Comparison of ENCODE assay signal across 8 cellular contexts in the genomic region with DNA sequence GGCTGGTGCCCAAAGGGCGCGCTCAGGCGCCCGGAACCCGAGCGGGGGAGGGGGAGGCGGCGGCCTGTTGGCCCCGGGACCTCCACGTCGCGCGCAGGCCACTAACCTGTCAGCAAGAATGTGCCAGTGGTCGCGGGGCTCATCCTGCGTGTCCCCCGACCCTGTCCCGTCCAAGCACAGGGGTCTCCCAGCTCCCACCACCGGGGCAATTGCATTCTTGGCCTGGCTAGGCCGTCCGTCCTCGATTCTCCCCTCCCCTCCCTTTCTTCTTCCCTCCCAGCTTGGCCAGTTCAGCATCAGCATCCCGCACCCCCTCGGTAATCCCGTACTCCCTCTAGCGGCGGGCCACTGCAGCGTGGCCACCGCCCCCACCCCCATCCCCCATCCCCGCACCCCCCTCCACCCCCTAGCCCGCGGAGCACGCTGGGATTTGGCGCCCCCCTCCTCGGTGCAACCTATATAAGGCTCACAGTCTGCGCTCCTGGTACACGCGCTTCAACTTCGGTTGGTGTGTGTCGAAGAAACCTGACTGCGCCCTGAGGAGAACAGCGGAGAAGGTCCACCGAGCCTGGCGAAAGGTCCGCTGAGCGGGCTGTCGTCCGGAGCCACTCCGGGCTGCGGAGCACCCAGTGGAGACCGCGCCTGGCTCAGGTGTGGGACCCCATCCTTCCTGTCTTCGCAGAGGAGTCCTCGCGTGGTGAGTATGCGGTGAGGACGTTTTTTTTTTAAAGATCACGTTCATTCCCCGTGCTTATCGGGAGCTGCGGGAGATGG. TPM values are rescaled to one million over a fixed set of nuclear protein-coding genes. Genes with fewer than 3 reads are reported as not detected.
DNase-seq lines count a peak whose midpoint lies in the region; ATAC-seq and TF ChIP-seq lines count a peak whose summit lies in the region.

Gene SGCE (minus strand): TSS at position 250 of the 774 bp plus-strand sequence. CDS start 35 bp downstream, at position 215.

- WGBS in mesendoderm (ENCODE audit: extremely low coverage, insufficient coverage, low lambda C conversion rate): no CpG with 5 or more reads among the region's 61 CpGs

- H2BK120ac ChIP-seq in mesendoderm (ENCODE audit: low read depth, low read length): no peak within 1 kb of the TSS

- H3K79me1 ChIP-seq in mesendoderm (ENCODE audit: low read length): peaks cover 3% of the 10 kb centered on the region

- no peak within 1 kb of the TSS for H4K5ac ChIP-seq in mesendoderm (ENCODE audit: low read length)

- H3K4me3 ChIP-seq in H7 (ENCODE audit: insufficient read depth, low read depth, low read length): peak within 1 kb of the TSS; percentile 90
- peak within 1 kb of the TSS; percentile 85 for H3K4me3 ChIP-seq in mesendoderm (ENCODE audit: low read length)

- ATAC-seq in stimulated activated naive B cell treated with anti-CD40 and anti-IgM and Interleukin-4, amounts not matched to agents 10 μg/mL and 1 μg/mL and 100 μg/mL, for 72 hours (replicated peaks): peak; percentile 12 to 32
- ATAC-seq in HG03520 (IDR thresholded peaks at IDR 0.05; ENCODE audit: unreplicated experiment): no peak

- H3K18ac ChIP-seq in mesendoderm (ENCODE audit: low read length): peak within 1 kb of the TSS; percentile 25

- H3K27me3 Mint-ChIP-seq in endothelial cell (ENCODE audit: unreplicated experiment): peaks cover 10% of the 10 kb centered on the region
- H3K27me3 Mint-ChIP-seq in stimulated activated naive B cell treated with anti-CD40 and anti-IgM and Interleukin-4, amounts not matched to agents 10 μg/mL and 1 μg/mL and 100 μg/mL, for 72 hours: peaks cover 10 to 15% of the 10 kb centered on the region in 2 donors

- TF ChIP-seq CTCF in endothelial cell (IDR thresholded peaks at IDR 0.05; ENCODE audit: unreplicated experiment): peak; percentile 72

- no peak within 1 kb of the TSS for H2AK5ac ChIP-seq in mesendoderm (ENCODE audit: low read length)

- peaks cover 9% of the 10 kb centered on the region for H3K9me3 Mint-ChIP-seq in endothelial cell (ENCODE audit: unreplicated experiment)
- H3K9me3 Mint-ChIP-seq in stimulated activated naive B cell treated with anti-CD40 and anti-IgM and Interleukin-4, amounts not matched to agents 10 μg/mL and 1 μg/mL and 100 μg/mL, for 72 hours: no peaks in the 10 kb centered on the region

- no peak within 1 kb of the TSS for H4K8ac ChIP-seq in mesendoderm (ENCODE audit: low read depth, low read length)

- peak within 1 kb of the TSS; percentile 91 for H3K9ac ChIP-seq in mesendoderm (ENCODE audit: low read length)

- peak within 1 kb of the TSS; percentile 98 for H3K4me3 Mint-ChIP-seq in endothelial cell (ENCODE audit: unreplicated experiment)
- H3K4me3 Mint-ChIP-seq in stimulated activated naive B cell treated with anti-CD40 and anti-IgM and Interleukin-4, amounts not matched to agents 10 μg/mL and 1 μg/mL and 100 μg/mL, for 72 hours: peak within 1 kb of the TSS; percentile 85 to 92

- no peaks in the 10 kb centered on the region for H3K4me1 Mint-ChIP-seq in endothelial cell (ENCODE audit: unreplicated experiment)
- peaks cover 4 to 14% of the 10 kb centered on the region in 2 donors for H3K4me1 Mint-ChIP-seq in stimulated activated naive B cell treated with anti-CD40 and anti-IgM and Interleukin-4, amounts not matched to agents 10 μg/mL and 1 μg/mL and 100 μg/mL, for 72 hours

- DNase-seq in COR-L47 (lab: John Stamatoyannopoulos, UW) (peak; percentile 76), H7 (peak; percentile 75), NCI-H226 (peak; percentile 63), endothelial cell (ENCODE audit: low spot score) (peak; percentile 83), mesendoderm (peak; percentile 90)
- peak; percentile 7 for DNase-seq in activated CD8-positive, alpha-beta memory T cell treated with anti-CD3 and anti-CD28 coated beads, Interleukin-2, amount 50 U/mL, for 1 hour (ENCODE audit: extremely low read depth)
- DNase-seq in stimulated activated naive B cell treated with anti-CD40 and anti-IgM and Interleukin-4, amounts not matched to agents 10 μg/mL and 1 μg/mL and 100 μg/mL, for 72 hours: peak; percentile 53

- no peaks in the 10 kb centered on the region for H3K36me3 Mint-ChIP-seq in endothelial cell (ENCODE audit: low read depth, unreplicated experiment)
- H3K36me3 Mint-ChIP-seq in stimulated activated naive B cell treated with anti-CD40 and anti-IgM and Interleukin-4, amounts not matched to agents 10 μg/mL and 1 μg/mL and 100 μg/mL, for 72 hours: no peaks in the 10 kb centered on the region

- H3K23ac ChIP-seq in mesendoderm (ENCODE audit: low read length): peak within 1 kb of the TSS; percentile 30

- peak within 1 kb of the TSS; percentile 36 for H3K27ac ChIP-seq in mesendoderm (ENCODE audit: low read depth, low read length)

- H2BK5ac ChIP-seq in mesendoderm (ENCODE audit: low read length): no peak within 1 kb of the TSS

- H3K36me3 ChIP-seq in H7 (replicated peaks; ENCODE audit: control insufficient read depth, insufficient read depth, low read length) (no peaks in the 10 kb centered on the region), mesendoderm (ENCODE audit: control insufficient read depth, insufficient read depth, low read length) (no peaks in the 10 kb centered on the region)

- H2BK15ac ChIP-seq in mesendoderm (replicated peaks; ENCODE audit: low read depth): no peak within 1 kb of the TSS

- peak within 1 kb of the TSS; percentile 91 for H3K4me2 ChIP-seq in mesendoderm (ENCODE audit: low read length)

- peak within 1 kb of the TSS; percentile 85 for H3K27ac Mint-ChIP-seq in endothelial cell (ENCODE audit: unreplicated experiment)
- peak within 1 kb of the TSS; percentile 81 for H3K27ac Mint-ChIP-seq in stimulated activated naive B cell treated with anti-CD40 and anti-IgM and Interleukin-4, amounts not matched to agents 10 μg/mL and 1 μg/mL and 100 μg/mL, for 72 hours

- H3K79me2 ChIP-seq in mesendoderm (ENCODE audit: control insufficient read depth, insufficient read depth, low read length): peaks cover 8% of the 10 kb centered on the region

- no peak within 1 kb of the TSS for H3K4ac ChIP-seq in mesendoderm (ENCODE audit: low read depth, low read length)

- peak within 1 kb of the TSS; percentile 99 for H3K56ac ChIP-seq in mesendoderm (ENCODE audit: low read length)

- H3K4me1 ChIP-seq in mesendoderm (ENCODE audit: control insufficient read depth, low read depth, low read length): no peaks in the 10 kb centered on the region

- H3K27me3 ChIP-seq in H7 (ENCODE audit: control insufficient read depth, insufficient read depth, low read length) (peaks cover 7% of the 10 kb centered on the region), mesendoderm (ENCODE audit: insufficient read depth, low read length, poor library complexity) (no peaks in the 10 kb centered on the region)

RNA-seq across cellular contexts. Expression of gene SGCE, which starts in this region (rescaled TPM):
- 25.8 and 28.4 TPM in 2 replicates for total RNA-seq in H7 (2014; rRNA removed; shearing (Covaris generic))
- total RNA-seq in endothelial cell (ENCODE audit: unreplicated experiment): 37.7 TPM
- polyA plus RNA-seq in mesendoderm (2013, experiment 1 of 2): 19.7 TPM
- 20.6 TPM for polyA plus RNA-seq in mesendoderm (2013, experiment 2 of 2)

Comparison
In these comparisons a context has a peak if more than half of its experiments do, and no peak if none do; other contexts are left out.
1. DNase-seq: peak in every context shown above with its lines; median percentile 90 in mesendoderm; 83 in endothelial cell; 76 in COR-L47; 75 in H7; 63 in NCI-H226; 53 in stimulated activated naive B cell treated with anti-CD40 and anti-IgM and Interleukin-4, amounts not matched to agents 10 μg/mL and 1 μg/mL and 100 μg/mL, for 72 hours; 7 in activated CD8-positive, alpha-beta memory T cell treated with anti-CD3 and anti-CD28 coated beads, Interleukin-2, amount 50 U/mL, for 1 hour.